Comparison of ENCODE assay signal across 2 cellular contexts in the genomic region with DNA sequence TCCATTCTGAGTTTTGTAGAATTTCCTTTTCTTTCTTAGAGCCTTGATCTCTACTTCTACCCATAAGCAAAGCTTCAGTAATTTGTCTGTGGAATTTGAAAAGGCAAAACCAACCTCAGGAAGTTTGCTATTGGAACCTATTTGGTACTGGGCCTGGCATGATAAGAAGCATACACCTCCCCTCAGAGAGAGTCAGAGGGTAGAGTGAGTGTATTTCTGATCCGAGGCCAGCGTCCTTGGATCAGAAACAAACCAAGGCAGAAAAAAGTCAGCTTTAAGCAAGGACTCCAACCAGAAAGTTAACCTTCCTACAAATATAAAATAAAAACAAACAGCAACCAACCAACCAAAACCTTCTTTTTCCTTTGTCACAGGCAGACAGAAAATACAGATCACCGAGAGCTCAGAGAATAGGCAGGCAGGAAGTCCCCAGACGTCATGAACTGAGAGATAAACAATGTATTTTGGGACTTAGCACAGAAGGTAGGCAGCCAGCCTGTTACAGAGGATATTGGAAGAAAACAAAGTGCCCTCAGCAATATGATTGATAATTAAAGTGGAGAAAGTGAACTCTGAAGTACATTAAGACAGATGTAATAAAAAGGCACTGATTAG.
TF ChIP-seq lines count a peak whose summit lies in the region.

No MANE protein-coding gene starts in this region.

TF ChIP-seq in H1, 55 proteins besides CTCF, POLR2A, EP300 and RAD21:
- TF ChIP-seq MAFK (IDR thresholded peaks at IDR 0.05; ENCODE audit: low read depth, low read length) (no peak), JUN (IDR thresholded peaks at IDR 0.05; ENCODE audit: low read depth, low read length) (no peak), JUND (IDR thresholded peaks at IDR 0.05; ENCODE audit: low read length) (no peak), GABPA (IDR thresholded peaks at IDR 0.05; ENCODE audit: borderline replicate concordance, insufficient read depth, low read length) (no peak), SAP30 (IDR thresholded peaks at IDR 0.05; ENCODE audit: insufficient read depth, insufficient replicate concordance, low read length) (no peak)
- TF ChIP-seq, protein P1, sequence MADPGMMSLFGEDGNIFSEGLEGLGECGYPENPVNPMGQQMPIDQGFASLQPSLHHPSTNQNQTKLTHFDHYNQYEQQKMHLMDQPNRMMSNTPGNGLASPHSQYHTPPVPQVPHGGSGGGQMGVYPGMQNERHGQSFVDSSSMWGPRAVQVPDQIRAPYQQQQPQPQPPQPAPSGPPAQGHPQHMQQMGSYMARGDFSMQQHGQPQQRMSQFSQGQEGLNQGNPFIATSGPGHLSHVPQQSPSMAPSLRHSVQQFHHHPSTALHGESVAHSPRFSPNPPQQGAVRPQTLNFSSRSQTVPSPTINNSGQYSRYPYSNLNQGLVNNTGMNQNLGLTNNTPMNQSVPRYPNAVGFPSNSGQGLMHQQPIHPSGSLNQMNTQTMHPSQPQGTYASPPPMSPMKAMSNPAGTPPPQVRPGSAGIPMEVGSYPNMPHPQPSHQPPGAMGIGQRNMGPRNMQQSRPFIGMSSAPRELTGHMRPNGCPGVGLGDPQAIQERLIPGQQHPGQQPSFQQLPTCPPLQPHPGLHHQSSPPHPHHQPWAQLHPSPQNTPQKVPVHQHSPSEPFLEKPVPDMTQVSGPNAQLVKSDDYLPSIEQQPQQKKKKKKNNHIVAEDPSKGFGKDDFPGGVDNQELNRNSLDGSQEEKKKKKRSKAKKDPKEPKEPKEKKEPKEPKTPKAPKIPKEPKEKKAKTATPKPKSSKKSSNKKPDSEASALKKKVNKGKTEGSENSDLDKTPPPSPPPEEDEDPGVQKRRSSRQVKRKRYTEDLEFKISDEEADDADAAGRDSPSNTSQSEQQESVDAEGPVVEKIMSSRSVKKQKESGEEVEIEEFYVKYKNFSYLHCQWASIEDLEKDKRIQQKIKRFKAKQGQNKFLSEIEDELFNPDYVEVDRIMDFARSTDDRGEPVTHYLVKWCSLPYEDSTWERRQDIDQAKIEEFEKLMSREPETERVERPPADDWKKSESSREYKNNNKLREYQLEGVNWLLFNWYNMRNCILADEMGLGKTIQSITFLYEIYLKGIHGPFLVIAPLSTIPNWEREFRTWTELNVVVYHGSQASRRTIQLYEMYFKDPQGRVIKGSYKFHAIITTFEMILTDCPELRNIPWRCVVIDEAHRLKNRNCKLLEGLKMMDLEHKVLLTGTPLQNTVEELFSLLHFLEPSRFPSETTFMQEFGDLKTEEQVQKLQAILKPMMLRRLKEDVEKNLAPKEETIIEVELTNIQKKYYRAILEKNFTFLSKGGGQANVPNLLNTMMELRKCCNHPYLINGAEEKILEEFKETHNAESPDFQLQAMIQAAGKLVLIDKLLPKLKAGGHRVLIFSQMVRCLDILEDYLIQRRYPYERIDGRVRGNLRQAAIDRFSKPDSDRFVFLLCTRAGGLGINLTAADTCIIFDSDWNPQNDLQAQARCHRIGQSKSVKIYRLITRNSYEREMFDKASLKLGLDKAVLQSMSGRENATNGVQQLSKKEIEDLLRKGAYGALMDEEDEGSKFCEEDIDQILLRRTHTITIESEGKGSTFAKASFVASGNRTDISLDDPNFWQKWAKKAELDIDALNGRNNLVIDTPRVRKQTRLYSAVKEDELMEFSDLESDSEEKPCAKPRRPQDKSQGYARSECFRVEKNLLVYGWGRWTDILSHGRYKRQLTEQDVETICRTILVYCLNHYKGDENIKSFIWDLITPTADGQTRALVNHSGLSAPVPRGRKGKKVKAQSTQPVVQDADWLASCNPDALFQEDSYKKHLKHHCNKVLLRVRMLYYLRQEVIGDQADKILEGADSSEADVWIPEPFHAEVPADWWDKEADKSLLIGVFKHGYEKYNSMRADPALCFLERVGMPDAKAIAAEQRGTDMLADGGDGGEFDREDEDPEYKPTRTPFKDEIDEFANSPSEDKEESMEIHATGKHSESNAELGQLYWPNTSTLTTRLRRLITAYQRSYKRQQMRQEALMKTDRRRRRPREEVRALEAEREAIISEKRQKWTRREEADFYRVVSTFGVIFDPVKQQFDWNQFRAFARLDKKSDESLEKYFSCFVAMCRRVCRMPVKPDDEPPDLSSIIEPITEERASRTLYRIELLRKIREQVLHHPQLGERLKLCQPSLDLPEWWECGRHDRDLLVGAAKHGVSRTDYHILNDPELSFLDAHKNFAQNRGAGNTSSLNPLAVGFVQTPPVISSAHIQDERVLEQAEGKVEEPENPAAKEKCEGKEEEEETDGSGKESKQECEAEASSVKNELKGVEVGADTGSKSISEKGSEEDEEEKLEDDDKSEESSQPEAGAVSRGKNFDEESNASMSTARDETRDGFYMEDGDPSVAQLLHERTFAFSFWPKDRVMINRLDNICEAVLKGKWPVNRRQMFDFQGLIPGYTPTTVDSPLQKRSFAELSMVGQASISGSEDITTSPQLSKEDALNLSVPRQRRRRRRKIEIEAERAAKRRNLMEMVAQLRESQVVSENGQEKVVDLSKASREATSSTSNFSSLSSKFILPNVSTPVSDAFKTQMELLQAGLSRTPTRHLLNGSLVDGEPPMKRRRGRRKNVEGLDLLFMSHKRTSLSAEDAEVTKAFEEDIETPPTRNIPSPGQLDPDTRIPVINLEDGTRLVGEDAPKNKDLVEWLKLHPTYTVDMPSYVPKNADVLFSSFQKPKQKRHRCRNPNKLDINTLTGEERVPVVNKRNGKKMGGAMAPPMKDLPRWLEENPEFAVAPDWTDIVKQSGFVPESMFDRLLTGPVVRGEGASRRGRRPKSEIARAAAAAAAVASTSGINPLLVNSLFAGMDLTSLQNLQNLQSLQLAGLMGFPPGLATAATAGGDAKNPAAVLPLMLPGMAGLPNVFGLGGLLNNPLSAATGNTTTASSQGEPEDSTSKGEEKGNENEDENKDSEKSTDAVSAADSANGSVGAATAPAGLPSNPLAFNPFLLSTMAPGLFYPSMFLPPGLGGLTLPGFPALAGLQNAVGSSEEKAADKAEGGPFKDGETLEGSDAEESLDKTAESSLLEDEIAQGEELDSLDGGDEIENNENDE (IDR thresholded peaks at IDR 0.05; ENCODE audit: insufficient replicate concordance, low read length) = no peak
TF ChIP-seq in H1: peak in this region for 0.

TF ChIP-seq in GM12891, 5 proteins besides CTCF, POLR2A, EP300 and RAD21:
- no peak for TF ChIP-seq POU2F2 (IDR thresholded peaks at IDR 0.05; ENCODE audit: low read depth, low read length)
- no peak for TF ChIP-seq TAF1 (IDR thresholded peaks at IDR 0.05; ENCODE audit: low read depth, low read length)
- no peak for TF ChIP-seq SPI1 (IDR thresholded peaks at IDR 0.05; ENCODE audit: low read depth, low read length)
- no peak for TF ChIP-seq PAX5 (IDR thresholded peaks at IDR 0.05; ENCODE audit: insufficient read depth, low read length, severe bottlenecking)
- TF ChIP-seq POLR2AphosphoS5 (IDR thresholded peaks at IDR 0.05; ENCODE audit: low read depth, low read length) = no peak
